In the genomic region with DNA sequence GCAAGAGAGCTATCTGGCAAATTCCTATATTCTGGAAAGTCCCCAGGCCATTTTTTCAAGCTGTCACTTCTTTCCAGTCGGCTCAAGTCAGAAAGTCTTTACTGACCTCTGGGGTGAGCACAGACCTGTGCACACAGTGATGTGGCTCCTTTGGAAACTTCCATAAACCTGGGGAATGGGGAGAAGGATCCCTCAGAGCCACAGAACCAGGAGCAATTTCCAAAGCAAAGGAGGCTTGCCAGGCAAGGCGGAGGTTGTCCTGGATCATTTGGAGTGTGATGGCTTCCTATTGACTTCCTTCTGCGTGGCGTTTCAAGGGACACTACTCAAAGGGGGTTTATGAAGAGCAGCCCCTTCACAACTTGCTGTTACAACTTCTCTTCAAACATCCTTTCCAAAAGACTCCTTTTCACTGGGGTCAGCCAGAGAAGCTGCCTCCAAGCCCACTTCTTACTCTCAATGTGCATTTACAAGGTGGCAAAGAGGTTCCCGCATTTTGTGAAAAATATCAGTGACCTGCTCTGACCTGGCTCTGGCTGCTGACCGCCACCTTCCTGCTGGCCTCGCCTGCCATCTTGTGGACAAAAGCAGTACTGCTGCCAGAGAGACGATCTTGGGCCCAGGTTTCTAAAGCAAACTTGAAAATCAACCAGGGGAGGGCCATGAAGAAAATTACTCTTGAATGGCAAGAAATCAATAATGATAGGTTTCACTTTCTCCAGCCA, we compare ENCODE assay signal across 1 cellular context.
TF ChIP-seq lines count a peak whose summit lies in the region.

No MANE protein-coding gene starts in this region.

TF ChIP-seq in HepG2, 621 proteins besides CTCF, POLR2A, EP300 and RAD21 (continued from another document and continues in another):
- TF ChIP-seq, protein P1, sequence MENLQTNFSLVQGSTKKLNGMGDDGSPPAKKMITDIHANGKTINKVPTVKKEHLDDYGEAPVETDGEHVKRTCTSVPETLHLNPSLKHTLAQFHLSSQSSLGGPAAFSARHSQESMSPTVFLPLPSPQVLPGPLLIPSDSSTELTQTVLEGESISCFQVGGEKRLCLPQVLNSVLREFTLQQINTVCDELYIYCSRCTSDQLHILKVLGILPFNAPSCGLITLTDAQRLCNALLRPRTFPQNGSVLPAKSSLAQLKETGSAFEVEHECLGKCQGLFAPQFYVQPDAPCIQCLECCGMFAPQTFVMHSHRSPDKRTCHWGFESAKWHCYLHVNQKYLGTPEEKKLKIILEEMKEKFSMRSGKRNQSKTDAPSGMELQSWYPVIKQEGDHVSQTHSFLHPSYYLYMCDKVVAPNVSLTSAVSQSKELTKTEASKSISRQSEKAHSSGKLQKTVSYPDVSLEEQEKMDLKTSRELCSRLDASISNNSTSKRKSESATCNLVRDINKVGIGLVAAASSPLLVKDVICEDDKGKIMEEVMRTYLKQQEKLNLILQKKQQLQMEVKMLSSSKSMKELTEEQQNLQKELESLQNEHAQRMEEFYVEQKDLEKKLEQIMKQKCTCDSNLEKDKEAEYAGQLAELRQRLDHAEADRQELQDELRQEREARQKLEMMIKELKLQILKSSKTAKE (CRISPR knock-in tag; IDR thresholded peaks at IDR 0.05; ENCODE audit: borderline replicate concordance) = no peak
- TF ChIP-seq ZNF296 (CRISPR knock-in tag; conservative IDR thresholded peaks at IDR 0.05) (no peak), DPF2 (CRISPR knock-in tag; IDR thresholded peaks at IDR 0.05; ENCODE audit: borderline replicate concordance, low read depth) (0 out of 2 replicates have a peak, but pooled peaks have one; percentile 51), CBFB (CRISPR knock-in tag; IDR thresholded peaks at IDR 0.05) (no peak), RBM39 (IDR thresholded peaks at IDR 0.05; ENCODE audit: low read depth, low read length, poor library complexity, severe bottlenecking) (no peak), MAF1 (CRISPR knock-in tag; IDR thresholded peaks at IDR 0.05; ENCODE audit: borderline replicate concordance) (no peak), AKAP8 (CRISPR knock-in tag; IDR thresholded peaks at IDR 0.05) (no peak), ZNF557 (CRISPR knock-in tag; IDR thresholded peaks at IDR 0.05) (no peak), MEIS2 (CRISPR knock-in tag; IDR thresholded peaks at IDR 0.05) (no peak), ZNF326 (CRISPR knock-in tag; IDR thresholded peaks at IDR 0.05; ENCODE audit: borderline replicate concordance) (no peak), NR1H2 (CRISPR knock-in tag; IDR thresholded peaks at IDR 0.05; ENCODE audit: borderline replicate concordance, low read depth) (no peak), TCF12 (IDR thresholded peaks at IDR 0.05) (no peak), TCF12 (CRISPR knock-in tag; IDR thresholded peaks at IDR 0.05) (no peak), ZNF235 (CRISPR knock-in tag; IDR thresholded peaks at IDR 0.05; ENCODE audit: borderline replicate concordance) (no peak), ZNF777 (CRISPR knock-in tag; IDR thresholded peaks at IDR 0.05) (no peak), CBX1 (IDR thresholded peaks at IDR 0.05; ENCODE audit: low read depth) (no peak), RAD51 (IDR thresholded peaks at IDR 0.05; ENCODE audit: borderline replicate concordance) (no peak), PCBP2 (optimal IDR thresholded peaks at IDR 0.05; ENCODE audit: low read depth, low read length, poor library complexity, severe bottlenecking) (no peak), KDM5A (IDR thresholded peaks at IDR 0.05; ENCODE audit: borderline replicate concordance, low read length) (no peak), ZNF75D (CRISPR knock-in tag; IDR thresholded peaks at IDR 0.05; ENCODE audit: borderline replicate concordance) (no peak), ZNF773 (CRISPR knock-in tag; IDR thresholded peaks at IDR 0.05; ENCODE audit: borderline replicate concordance) (no peak), ZNF446 (CRISPR knock-in tag; IDR thresholded peaks at IDR 0.05) (no peak), SRSF1 (optimal IDR thresholded peaks at IDR 0.05; ENCODE audit: low read depth, low read length) (no peak), KLF13 (CRISPR knock-in tag; IDR thresholded peaks at IDR 0.05) (no peak), MATR3 (CRISPR knock-in tag; IDR thresholded peaks at IDR 0.05) (no peak)
- TF ChIP-seq, protein P2, sequence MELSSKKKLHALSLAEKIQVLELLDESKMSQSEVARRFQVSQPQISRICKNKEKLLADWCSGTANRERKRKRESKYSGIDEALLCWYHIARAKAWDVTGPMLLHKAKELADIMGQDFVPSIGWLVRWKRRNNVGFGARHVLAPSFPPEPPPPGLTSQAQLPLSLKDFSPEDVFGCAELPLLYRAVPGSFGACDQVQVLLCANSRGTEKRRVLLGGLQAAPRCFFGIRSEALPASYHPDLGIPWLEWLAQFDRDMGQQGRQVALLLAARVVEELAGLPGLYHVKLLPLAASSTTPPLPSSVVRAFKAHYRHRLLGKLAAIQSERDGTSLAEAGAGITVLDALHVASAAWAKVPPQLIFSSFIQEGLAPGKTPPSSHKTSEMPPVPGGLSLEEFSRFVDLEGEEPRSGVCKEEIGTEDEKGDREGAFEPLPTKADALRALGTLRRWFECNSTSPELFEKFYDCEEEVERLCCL (CRISPR knock-in tag; IDR thresholded peaks at IDR 0.05; ENCODE audit: borderline replicate concordance) = no peak
- TF ChIP-seq, protein P3, sequence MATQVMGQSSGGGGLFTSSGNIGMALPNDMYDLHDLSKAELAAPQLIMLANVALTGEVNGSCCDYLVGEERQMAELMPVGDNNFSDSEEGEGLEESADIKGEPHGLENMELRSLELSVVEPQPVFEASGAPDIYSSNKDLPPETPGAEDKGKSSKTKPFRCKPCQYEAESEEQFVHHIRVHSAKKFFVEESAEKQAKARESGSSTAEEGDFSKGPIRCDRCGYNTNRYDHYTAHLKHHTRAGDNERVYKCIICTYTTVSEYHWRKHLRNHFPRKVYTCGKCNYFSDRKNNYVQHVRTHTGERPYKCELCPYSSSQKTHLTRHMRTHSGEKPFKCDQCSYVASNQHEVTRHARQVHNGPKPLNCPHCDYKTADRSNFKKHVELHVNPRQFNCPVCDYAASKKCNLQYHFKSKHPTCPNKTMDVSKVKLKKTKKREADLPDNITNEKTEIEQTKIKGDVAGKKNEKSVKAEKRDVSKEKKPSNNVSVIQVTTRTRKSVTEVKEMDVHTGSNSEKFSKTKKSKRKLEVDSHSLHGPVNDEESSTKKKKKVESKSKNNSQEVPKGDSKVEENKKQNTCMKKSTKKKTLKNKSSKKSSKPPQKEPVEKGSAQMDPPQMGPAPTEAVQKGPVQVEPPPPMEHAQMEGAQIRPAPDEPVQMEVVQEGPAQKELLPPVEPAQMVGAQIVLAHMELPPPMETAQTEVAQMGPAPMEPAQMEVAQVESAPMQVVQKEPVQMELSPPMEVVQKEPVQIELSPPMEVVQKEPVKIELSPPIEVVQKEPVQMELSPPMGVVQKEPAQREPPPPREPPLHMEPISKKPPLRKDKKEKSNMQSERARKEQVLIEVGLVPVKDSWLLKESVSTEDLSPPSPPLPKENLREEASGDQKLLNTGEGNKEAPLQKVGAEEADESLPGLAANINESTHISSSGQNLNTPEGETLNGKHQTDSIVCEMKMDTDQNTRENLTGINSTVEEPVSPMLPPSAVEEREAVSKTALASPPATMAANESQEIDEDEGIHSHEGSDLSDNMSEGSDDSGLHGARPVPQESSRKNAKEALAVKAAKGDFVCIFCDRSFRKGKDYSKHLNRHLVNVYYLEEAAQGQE (IDR thresholded peaks at IDR 0.05; ENCODE audit: borderline replicate concordance in 1 of 2, low read depth in 1 of 2, low read length in 2 of 2) = no peak
- TF ChIP-seq, protein P4, sequence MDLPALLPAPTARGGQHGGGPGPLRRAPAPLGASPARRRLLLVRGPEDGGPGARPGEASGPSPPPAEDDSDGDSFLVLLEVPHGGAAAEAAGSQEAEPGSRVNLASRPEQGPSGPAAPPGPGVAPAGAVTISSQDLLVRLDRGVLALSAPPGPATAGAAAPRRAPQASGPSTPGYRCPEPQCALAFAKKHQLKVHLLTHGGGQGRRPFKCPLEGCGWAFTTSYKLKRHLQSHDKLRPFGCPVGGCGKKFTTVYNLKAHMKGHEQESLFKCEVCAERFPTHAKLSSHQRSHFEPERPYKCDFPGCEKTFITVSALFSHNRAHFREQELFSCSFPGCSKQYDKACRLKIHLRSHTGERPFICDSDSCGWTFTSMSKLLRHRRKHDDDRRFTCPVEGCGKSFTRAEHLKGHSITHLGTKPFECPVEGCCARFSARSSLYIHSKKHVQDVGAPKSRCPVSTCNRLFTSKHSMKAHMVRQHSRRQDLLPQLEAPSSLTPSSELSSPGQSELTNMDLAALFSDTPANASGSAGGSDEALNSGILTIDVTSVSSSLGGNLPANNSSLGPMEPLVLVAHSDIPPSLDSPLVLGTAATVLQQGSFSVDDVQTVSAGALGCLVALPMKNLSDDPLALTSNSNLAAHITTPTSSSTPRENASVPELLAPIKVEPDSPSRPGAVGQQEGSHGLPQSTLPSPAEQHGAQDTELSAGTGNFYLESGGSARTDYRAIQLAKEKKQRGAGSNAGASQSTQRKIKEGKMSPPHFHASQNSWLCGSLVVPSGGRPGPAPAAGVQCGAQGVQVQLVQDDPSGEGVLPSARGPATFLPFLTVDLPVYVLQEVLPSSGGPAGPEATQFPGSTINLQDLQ (CRISPR knock-in tag; IDR thresholded peaks at IDR 0.05) = no peak
- TF ChIP-seq, protein P5, sequence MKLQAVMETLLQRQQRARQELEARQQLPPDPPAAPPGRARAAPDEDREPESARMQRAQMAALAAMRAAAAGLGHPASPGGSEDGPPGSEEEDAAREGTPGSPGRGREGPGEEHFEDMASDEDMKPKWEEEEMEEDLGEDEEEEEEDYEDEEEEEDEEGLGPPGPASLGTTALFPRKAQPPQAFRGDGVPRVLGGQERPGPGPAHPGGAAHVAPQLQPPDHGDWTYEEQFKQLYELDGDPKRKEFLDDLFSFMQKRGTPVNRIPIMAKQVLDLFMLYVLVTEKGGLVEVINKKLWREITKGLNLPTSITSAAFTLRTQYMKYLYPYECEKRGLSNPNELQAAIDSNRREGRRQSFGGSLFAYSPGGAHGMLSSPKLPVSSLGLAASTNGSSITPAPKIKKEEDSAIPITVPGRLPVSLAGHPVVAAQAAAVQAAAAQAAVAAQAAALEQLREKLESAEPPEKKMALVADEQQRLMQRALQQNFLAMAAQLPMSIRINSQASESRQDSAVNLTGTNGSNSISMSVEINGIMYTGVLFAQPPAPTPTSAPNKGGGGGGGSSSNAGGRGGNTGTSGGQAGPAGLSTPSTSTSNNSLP (IDR thresholded peaks at IDR 0.05; ENCODE audit: low read depth, low read length) = peak; percentile 25; the same call in 1 of the 2 replicates
- TF ChIP-seq, protein P6, sequence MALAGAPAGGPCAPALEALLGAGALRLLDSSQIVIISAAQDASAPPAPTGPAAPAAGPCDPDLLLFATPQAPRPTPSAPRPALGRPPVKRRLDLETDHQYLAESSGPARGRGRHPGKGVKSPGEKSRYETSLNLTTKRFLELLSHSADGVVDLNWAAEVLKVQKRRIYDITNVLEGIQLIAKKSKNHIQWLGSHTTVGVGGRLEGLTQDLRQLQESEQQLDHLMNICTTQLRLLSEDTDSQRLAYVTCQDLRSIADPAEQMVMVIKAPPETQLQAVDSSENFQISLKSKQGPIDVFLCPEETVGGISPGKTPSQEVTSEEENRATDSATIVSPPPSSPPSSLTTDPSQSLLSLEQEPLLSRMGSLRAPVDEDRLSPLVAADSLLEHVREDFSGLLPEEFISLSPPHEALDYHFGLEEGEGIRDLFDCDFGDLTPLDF (CRISPR knock-in tag; IDR thresholded peaks at IDR 0.05) = no peak
- TF ChIP-seq, protein P7, sequence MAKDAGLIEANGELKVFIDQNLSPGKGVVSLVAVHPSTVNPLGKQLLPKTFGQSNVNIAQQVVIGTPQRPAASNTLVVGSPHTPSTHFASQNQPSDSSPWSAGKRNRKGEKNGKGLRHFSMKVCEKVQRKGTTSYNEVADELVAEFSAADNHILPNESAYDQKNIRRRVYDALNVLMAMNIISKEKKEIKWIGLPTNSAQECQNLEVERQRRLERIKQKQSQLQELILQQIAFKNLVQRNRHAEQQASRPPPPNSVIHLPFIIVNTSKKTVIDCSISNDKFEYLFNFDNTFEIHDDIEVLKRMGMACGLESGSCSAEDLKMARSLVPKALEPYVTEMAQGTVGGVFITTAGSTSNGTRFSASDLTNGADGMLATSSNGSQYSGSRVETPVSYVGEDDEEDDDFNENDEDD (CRISPR knock-in tag; IDR thresholded peaks at IDR 0.05; ENCODE audit: borderline replicate concordance) = no peak; the same call in 1 of the 2 replicates
- TF ChIP-seq, protein P8, sequence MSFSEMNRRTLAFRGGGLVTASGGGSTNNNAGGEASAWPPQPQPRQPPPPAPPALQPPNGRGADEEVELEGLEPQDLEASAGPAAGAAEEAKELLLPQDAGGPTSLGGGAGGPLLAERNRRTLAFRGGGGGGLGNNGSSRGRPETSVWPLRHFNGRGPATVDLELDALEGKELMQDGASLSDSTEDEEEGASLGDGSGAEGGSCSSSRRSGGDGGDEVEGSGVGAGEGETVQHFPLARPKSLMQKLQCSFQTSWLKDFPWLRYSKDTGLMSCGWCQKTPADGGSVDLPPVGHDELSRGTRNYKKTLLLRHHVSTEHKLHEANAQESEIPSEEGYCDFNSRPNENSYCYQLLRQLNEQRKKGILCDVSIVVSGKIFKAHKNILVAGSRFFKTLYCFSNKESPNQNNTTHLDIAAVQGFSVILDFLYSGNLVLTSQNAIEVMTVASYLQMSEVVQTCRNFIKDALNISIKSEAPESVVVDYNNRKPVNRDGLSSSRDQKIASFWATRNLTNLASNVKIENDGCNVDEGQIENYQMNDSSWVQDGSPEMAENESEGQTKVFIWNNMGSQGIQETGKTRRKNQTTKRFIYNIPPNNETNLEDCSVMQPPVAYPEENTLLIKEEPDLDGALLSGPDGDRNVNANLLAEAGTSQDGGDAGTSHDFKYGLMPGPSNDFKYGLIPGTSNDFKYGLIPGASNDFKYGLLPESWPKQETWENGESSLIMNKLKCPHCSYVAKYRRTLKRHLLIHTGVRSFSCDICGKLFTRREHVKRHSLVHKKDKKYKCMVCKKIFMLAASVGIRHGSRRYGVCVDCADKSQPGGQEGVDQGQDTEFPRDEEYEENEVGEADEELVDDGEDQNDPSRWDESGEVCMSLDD (CRISPR knock-in tag; IDR thresholded peaks at IDR 0.05; ENCODE audit: borderline replicate concordance) = no peak
